In the genomic region with DNA sequence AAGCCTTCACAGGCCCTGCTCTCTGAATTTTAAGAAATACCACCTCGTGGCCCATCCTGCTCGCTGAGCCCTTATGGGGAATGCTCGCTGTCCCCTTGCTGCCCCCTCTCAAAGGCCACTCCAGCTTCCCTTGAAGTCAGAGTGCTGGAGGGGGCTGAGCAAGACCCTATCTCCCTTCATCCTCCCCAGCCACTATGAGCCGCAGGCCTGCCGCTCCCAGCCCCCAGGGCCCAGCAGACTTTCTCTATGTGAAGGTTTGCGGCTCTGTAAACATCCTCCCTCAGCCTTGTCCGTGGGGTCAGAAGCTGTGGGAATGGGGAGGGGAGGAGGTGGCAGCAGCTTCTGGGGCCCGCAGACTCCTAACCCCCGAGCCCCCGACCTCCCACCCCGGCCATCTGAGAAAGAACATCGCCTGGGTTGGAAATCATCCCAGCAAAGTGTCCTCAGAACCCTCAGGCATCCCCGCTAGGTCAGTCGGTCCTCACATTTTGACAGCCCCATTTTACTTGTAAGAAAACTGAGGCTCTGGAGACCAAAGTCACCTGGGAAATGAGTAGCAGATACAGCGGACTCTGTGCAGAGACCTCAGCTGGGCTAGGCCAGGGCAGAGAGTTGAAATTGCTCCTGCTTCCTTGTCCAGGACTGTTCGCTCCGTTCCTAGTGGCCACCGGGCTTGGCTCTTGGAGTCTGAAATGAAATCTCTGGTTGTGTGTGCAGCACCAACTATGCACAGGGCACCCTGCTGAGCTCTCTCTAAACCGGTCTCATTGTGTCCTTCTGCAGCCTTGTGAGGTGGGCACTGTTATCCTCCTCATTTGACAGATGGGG, we compare ENCODE assay signal across 21 cellular contexts. TPM values are rescaled to one million over a fixed set of nuclear protein-coding genes. Genes with fewer than 3 reads are reported as not detected.
DNase-seq lines count a peak whose midpoint lies in the region; ATAC-seq and TF ChIP-seq lines count a peak whose summit lies in the region.
"Had no signal": no experiment of that assay in that cellular context is flagged by ENCODE, and none has a peak within 500 bp of the region (broad histone marks: within the 10 kb centered on the region; RNA-seq: fewer than 3 reads in every experiment).

No MANE protein-coding gene starts in this region.

- no peak overlapping the region for H3K9ac ChIP-seq in endodermal cell (ENCODE audit: extremely low read depth, low read length, poor library complexity, severe bottlenecking)
- H3K9ac ChIP-seq in muscle layer of colon (ENCODE audit: low read length) = peak overlapping the region; percentile 57
- no peak overlapping the region for H3K9ac ChIP-seq in rectal smooth muscle tissue (ENCODE audit: low read length)
- H3K9ac ChIP-seq: BLaER1, KMS-11 had no signal

- no peaks in the 10 kb centered on the region for H3K9me3 Mint-ChIP-seq in endodermal cell
- H3K9me3 Mint-ChIP-seq: CD8-positive, alpha-beta T cell; HFFc6 had no signal

- no peak overlapping the region for H3K27ac ChIP-seq in endodermal cell (ENCODE audit: low read depth, low read length)
- peak overlapping the region; percentile 80 for H3K27ac ChIP-seq in muscle layer of colon (ENCODE audit: low read depth, low read length)
- peak overlapping the region; percentile 59 for H3K27ac ChIP-seq in rectal smooth muscle tissue (ENCODE audit: low read depth, low read length)
- H3K27ac ChIP-seq: BLaER1, KMS-11 had no signal

- no peak for ATAC-seq in HG02610 (IDR thresholded peaks at IDR 0.05; ENCODE audit: unreplicated experiment)
- ATAC-seq in GM19324 (IDR thresholded peaks at IDR 0.05; ENCODE audit: low FRiP score, unreplicated experiment) = no peak
- ATAC-seq: CD8-positive, alpha-beta T cell; GM12878 had no signal

- H3K27ac Mint-ChIP-seq in endodermal cell = peak overlapping the region; percentile 58
- H3K27ac Mint-ChIP-seq: CD8-positive, alpha-beta T cell; HFFc6 had no signal

- H3K36me3 Mint-ChIP-seq in endodermal cell (ENCODE audit: low read depth) = no peaks in the 10 kb centered on the region
- H3K36me3 Mint-ChIP-seq: CD8-positive, alpha-beta T cell had no signal

- H3K27me3 ChIP-seq in endodermal cell (ENCODE audit: control insufficient read depth, insufficient read depth, low read length, poor library complexity, severe bottlenecking) = peaks cover 29% of the 10 kb centered on the region
- no peaks in the 10 kb centered on the region for H3K27me3 ChIP-seq in muscle layer of colon (ENCODE audit: control insufficient read depth in 1 of 2, insufficient read depth in 2 of 2, low read length in 2 of 2)
- no peaks in the 10 kb centered on the region for H3K27me3 ChIP-seq in rectal smooth muscle tissue (ENCODE audit: control insufficient read depth, insufficient read depth, low read length)

- in situ Hi-C loops in GM13976 (cut with MboI; ENCODE audit: low sequenced_read_pairs, unreplicated experiment) = no loop called here

- H3K4me1 ChIP-seq in endodermal cell (ENCODE audit: control insufficient read depth, insufficient read depth, low read length) (no peaks in the 10 kb centered on the region), muscle layer of colon (ENCODE audit: insufficient read depth, low read length) (peaks cover 74% of the 10 kb centered on the region), rectal smooth muscle tissue (ENCODE audit: control insufficient read depth, insufficient read depth, low read length) (peaks cover 43% of the 10 kb centered on the region)

- H3K9me3 ChIP-seq in endodermal cell (ENCODE audit: control insufficient read depth, low read length) (no peaks in the 10 kb centered on the region), muscle layer of colon (ENCODE audit: low read length) (no peaks in the 10 kb centered on the region)
- H3K9me3 ChIP-seq: BLaER1 had no signal

- peaks cover 10% of the 10 kb centered on the region for H3K4me1 Mint-ChIP-seq in endodermal cell

- DNase-seq in GM13976 (ENCODE audit: low spot score) (peak; percentile 24), endodermal cell (no peak), SHP77 treated with DMSO at 0.1 percent for 48 hours (lab: John Stamatoyannopoulos, UW) (no peak), cortex of kidney (lab: John Stamatoyannopoulos, UW) (no peak)
- DNase-seq: Calu3; CD8-positive, alpha-beta T cell; GF-D8; HFFc6; MV-4-11; NCI-H1417; NCI-H187; NCI-H2227 treated with DMSO at 0.1 percent for 48 hours; NCI-H524 had no signal

- peaks cover 54% of the 10 kb centered on the region for H3K27me3 Mint-ChIP-seq in endodermal cell (ENCODE audit: insufficient read depth)

- H3K4me3 Mint-ChIP-seq in endodermal cell = no peak overlapping the region
- H3K4me3 Mint-ChIP-seq: CD8-positive, alpha-beta T cell; HFFc6 had no signal

- H3K36me3 ChIP-seq in endodermal cell (ENCODE audit: control insufficient read depth, insufficient read depth, low read length) (no peaks in the 10 kb centered on the region), muscle layer of colon (ENCODE audit: insufficient read depth, low read length) (no peaks in the 10 kb centered on the region), rectal smooth muscle tissue (ENCODE audit: control insufficient read depth, insufficient read depth, low read length) (no peaks in the 10 kb centered on the region)
- H3K36me3 ChIP-seq: BLaER1 had no signal

- H3K4me3 ChIP-seq in endodermal cell (ENCODE audit: low read length) = no peak overlapping the region
- H3K4me3 ChIP-seq in muscle layer of colon (ENCODE audit: low read depth in 1 of 2, low read length in 2 of 2) = no peak overlapping the region
- H3K4me3 ChIP-seq in rectal smooth muscle tissue (ENCODE audit: low read length) = no peak overlapping the region
- H3K4me3 ChIP-seq: BLaER1, GM12878 had no signal

- WGBS in endodermal cell (ENCODE audit: insufficient coverage in 1 of 2, insufficient read length in 1 of 2), 2 experiments = 87 to 90% methylated on average over 10 to 19 of the region's 19 CpGs

- TF ChIP-seq CTCF in GM13976 (IDR thresholded peaks at IDR 0.05; ENCODE audit: borderline replicate concordance, control extremely low read depth, extremely low read depth, insufficient read depth, missing control alignments) (no peak), endodermal cell (conservative IDR thresholded peaks at IDR 0.05) (no peak)

RNA-seq across cellular contexts. Expression of a gene that starts 4.4 kb away (rescaled TPM):
- under 1 TPM; 0.22 to 0.88 TPM for total RNA-seq in endodermal cell
- 1.7 TPM for polyA plus RNA-seq in endodermal cell (2013, experiment 1 of 2)
- 1.4 TPM for polyA plus RNA-seq in endodermal cell (2013, experiment 2 of 2)
- total RNA-seq: RPMI7951 had no signal
